ENCODE assay signal across 8 cellular contexts in the genomic region with DNA sequence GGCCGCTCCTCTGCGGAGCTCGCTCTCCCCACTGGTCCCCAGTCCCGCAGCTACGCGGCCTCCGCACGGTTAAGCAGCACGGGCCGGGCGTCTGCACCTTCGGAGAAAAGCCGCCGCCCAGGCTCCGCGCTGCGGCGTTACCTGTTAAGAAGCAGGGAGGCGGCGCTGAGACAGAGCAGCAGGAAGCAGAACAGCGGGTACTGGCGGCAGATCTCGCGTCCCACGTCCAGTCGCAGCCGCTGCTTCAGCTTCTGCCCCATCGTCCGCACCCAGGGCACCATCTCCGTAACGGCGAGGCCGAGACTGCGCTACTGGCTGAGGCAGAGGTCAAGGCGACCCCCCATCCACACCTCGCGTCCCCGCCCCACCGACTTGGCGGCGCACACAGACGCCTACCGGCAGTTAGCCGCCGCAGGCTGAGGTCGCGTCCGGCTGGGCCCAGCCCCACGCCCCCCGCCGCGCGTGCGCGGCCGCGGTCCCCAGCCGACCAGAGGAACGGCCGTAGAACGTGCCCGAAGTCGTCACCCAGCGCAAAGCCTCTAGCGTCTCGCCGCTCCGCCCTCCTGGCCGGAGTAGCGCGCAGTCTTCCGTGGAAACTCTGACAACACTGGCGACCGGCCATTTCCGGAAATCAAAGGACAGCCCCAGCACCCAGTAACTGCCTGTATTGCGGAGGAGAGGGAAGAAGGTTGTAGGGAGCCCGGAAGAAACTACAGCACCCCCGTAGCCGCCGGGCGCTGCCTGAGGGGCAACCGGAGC. TPM values are rescaled to one million over a fixed set of nuclear protein-coding genes. Genes with fewer than 3 reads are reported as not detected.
DNase-seq lines count a peak whose midpoint lies in the region; ATAC-seq, FAIRE-seq and TF ChIP-seq lines count a peak whose summit lies in the region.

A gene with protein sequence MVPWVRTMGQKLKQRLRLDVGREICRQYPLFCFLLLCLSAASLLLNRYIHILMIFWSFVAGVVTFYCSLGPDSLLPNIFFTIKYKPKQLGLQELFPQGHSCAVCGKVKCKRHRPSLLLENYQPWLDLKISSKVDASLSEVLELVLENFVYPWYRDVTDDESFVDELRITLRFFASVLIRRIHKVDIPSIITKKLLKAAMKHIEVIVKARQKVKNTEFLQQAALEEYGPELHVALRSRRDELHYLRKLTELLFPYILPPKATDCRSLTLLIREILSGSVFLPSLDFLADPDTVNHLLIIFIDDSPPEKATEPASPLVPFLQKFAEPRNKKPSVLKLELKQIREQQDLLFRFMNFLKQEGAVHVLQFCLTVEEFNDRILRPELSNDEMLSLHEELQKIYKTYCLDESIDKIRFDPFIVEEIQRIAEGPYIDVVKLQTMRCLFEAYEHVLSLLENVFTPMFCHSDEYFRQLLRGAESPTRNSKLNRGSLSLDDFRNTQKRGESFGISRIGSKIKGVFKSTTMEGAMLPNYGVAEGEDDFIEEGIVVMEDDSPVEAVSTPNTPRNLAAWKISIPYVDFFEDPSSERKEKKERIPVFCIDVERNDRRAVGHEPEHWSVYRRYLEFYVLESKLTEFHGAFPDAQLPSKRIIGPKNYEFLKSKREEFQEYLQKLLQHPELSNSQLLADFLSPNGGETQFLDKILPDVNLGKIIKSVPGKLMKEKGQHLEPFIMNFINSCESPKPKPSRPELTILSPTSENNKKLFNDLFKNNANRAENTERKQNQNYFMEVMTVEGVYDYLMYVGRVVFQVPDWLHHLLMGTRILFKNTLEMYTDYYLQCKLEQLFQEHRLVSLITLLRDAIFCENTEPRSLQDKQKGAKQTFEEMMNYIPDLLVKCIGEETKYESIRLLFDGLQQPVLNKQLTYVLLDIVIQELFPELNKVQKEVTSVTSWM (minus strand): TSS at position 421 of the 759 bp plus-strand sequence. CDS start 140 bp downstream, at position 281.

- H3K4me1 Mint-ChIP-seq in brain, result peaks cover 46% of the 10 kb centered on the region

- H3K4me3 Mint-ChIP-seq in brain, result peak within 1 kb of the TSS; percentile 94 to 98 (median 97)

- H3K4me2 ChIP-seq in A549, result peak within 1 kb of the TSS; percentile 84

- in situ Hi-C loops in gastrocnemius medialis (cut with MboI; ENCODE audit: low sequenced_read_pairs in 4 of 4), result loop anchor here in 3 of 4 donors (5.0 to 10.0 kb wide), 2 partner anchors 49 to 81 kb away; a partner anchor contains a TSS

- peak; percentile 76 to 92 for DNase-seq in A549 (ENCODE audit: low read depth in 1 of 2, low spot score in 1 of 2)
- peak; percentile 86 for DNase-seq in NCI-H2107 treated with DMSO at 0.1 percent for 48 hours (lab: John Stamatoyannopoulos, UW; ENCODE audit: unreplicated experiment)
- DNase-seq in UCSD-AML1 (lab: John Stamatoyannopoulos, UW; ENCODE audit: unreplicated experiment), result peak; percentile 97
- peak; percentile 60 for DNase-seq in iPS DF 6.9 (ENCODE audit: low read depth, low spot score)
- DNase-seq in gastrocnemius medialis, result peak; percentile 92 to 93

- H3K9me3 ChIP-seq in A549 (no peaks in the 10 kb centered on the region), iPS DF 6.9 (ENCODE audit: control insufficient read depth, insufficient read depth, low read length) (no peaks in the 10 kb centered on the region), gastrocnemius medialis (no peaks in the 10 kb centered on the region)

- TF ChIP-seq CTCF in A549 (IDR thresholded peaks at IDR 0.05) (no peak), brain (conservative IDR thresholded peaks at IDR 0.05) (no peak), gastrocnemius medialis (IDR thresholded peaks at IDR 0.05 in 4 of 5, conservative IDR thresholded peaks at IDR 0.05 in 1 of 5) (peak in 3 of 5 experiments; percentile 17 to 38 (median 23))

- no peak for TF ChIP-seq EP300 in A549 (IDR thresholded peaks at IDR 0.05)

- H3K27ac Mint-ChIP-seq in brain, result peak within 1 kb of the TSS; percentile 94 to 99 (median 98)

- H3K9me3 Mint-ChIP-seq in brain, result peaks cover 25 to 43% (median 30%) of the 10 kb centered on the region in 5 experiments

- intact Hi-C loops in gastrocnemius medialis (cut with DNase I; ENCODE audit: low total_unique reads), result loop anchor here (1.0 kb wide), 2 partner anchors 50 to 85 kb away; no protein-coding TSS in a partner anchor

- peak; percentile 82 for TF ChIP-seq POLR2A in A549 (IDR thresholded peaks at IDR 0.05; ENCODE audit: low read length)
- TF ChIP-seq POLR2A in gastrocnemius medialis (IDR thresholded peaks at IDR 0.05), result peak; percentile 79 to 82

- peak within 1 kb of the TSS; percentile 95 for H3K27ac ChIP-seq in A549
- no peak within 1 kb of the TSS for H3K27ac ChIP-seq in iPS DF 6.9 (ENCODE audit: low read length)
- peak within 1 kb of the TSS; percentile 93 to 95 (median 94) for H3K27ac ChIP-seq in gastrocnemius medialis

- H3K27me3 Mint-ChIP-seq in brain, result peaks cover 16% of the 10 kb centered on the region

- POLR2A ChIA-PET in A549 (lab: Yijun Ruan, JAX), result interaction anchor here (1.0 to 3.3 kb wide), 5 partner anchors 8 to 831 kb away, joined by 3 to 25 read pairs (median 4); a partner anchor contains a TSS

- TF ChIP-seq RAD21 in A549 (conservative IDR thresholded peaks at IDR 0.05 in 1 of 2, IDR thresholded peaks at IDR 0.05 in 1 of 2), result peak in 1 of 2 experiments; percentile 24; a peak in 1 of 5 replicates

- ATAC-seq in A549, result peak; percentile 91 to 95
- ATAC-seq in GM18520 (IDR thresholded peaks at IDR 0.05; ENCODE audit: unreplicated experiment), result peak; percentile 87
- peak; percentile 86 for ATAC-seq in HG03060 (IDR thresholded peaks at IDR 0.05; ENCODE audit: low read depth, unreplicated experiment)
- ATAC-seq in gastrocnemius medialis, result peak; percentile 92 to 95

- CTCF ChIA-PET in A549 (lab: Yijun Ruan, JAX), result interaction anchor here (0.8 to 1.4 kb wide), 4 partner anchors 9 to 57 kb away, joined by 3 to 6 read pairs (median 4); no protein-coding TSS in a partner anchor

- H3K36me3 ChIP-seq in iPS DF 6.9 (ENCODE audit: control insufficient read depth, insufficient read depth, low read length) (no peaks in the 10 kb centered on the region), gastrocnemius medialis (no peaks in the 10 kb centered on the region)

- no peak for FAIRE-seq in A549 (lab: Jason Lieb, UNC)

- H3K27me3 ChIP-seq in iPS DF 6.9 (ENCODE audit: control insufficient read depth, insufficient read depth, low read length) (no peaks in the 10 kb centered on the region), gastrocnemius medialis (no peaks in the 10 kb centered on the region)

- peaks cover 44% of the 10 kb centered on the region for H3K36me3 Mint-ChIP-seq in brain

- peak within 1 kb of the TSS; percentile 77 for H3K4me3 ChIP-seq in A549
- peak within 1 kb of the TSS; percentile 59 for H3K4me3 ChIP-seq in iPS DF 6.9 (ENCODE audit: low read length)
- peak within 1 kb of the TSS; percentile 80 to 97 (median 84) for H3K4me3 ChIP-seq in gastrocnemius medialis

- H3K4me1 ChIP-seq in A549, result peaks cover 16% of the 10 kb centered on the region
- no peaks in the 10 kb centered on the region for H3K4me1 ChIP-seq in iPS DF 6.9 (ENCODE audit: control insufficient read depth, insufficient read depth, low read length)
- H3K4me1 ChIP-seq in gastrocnemius medialis, result peaks cover 18 to 28% of the 10 kb centered on the region in 2 donors

- under 1% methylated on average over 25 of the region's 82 CpGs for WGBS in A549 (ENCODE audit: missing lambda C conversion rate)
- WGBS in iPS DF 6.9 (ENCODE audit: insufficient coverage, insufficient read length), result no CpG with 5 or more reads among the region's 82 CpGs

TF ChIP-seq in A549, 52 proteins besides CTCF, POLR2A, EP300 and RAD21:
- TF ChIP-seq EHMT2 (IDR thresholded peaks at IDR 0.05; ENCODE audit: low read depth) (no peak), PHF8 (IDR thresholded peaks at IDR 0.05; ENCODE audit: borderline replicate concordance, low read depth) (peak; percentile 51), EHF (CRISPR knock-in tag; IDR thresholded peaks at IDR 0.05) (no peak), MYC (IDR thresholded peaks at IDR 0.05; ENCODE audit: borderline replicate concordance, low read length) (peak; percentile 32; the same call in 1 of the 2 replicates), JUN (IDR thresholded peaks at IDR 0.05) (peak; percentile 43 to 73; a peak in 4 of 5 replicates), ZC3H11A (IDR thresholded peaks at IDR 0.05) (no peak), CEBPB (IDR thresholded peaks at IDR 0.05) (no peak), TFCP2L1 (CRISPR knock-in tag; IDR thresholded peaks at IDR 0.05) (0 out of 2 replicates have a peak, but pooled peaks have one; percentile 61), GATA3 (IDR thresholded peaks at IDR 0.05; ENCODE audit: borderline replicate concordance) (peak; percentile 14; the same call in 1 of the 2 replicates), BHLHE40 (IDR thresholded peaks at IDR 0.05; ENCODE audit: low read depth, low read length) (0 out of 2 replicates have a peak, but pooled peaks have one; percentile 52), RARB (CRISPR knock-in tag; IDR thresholded peaks at IDR 0.05) (no peak)
- TF ChIP-seq, protein P1, sequence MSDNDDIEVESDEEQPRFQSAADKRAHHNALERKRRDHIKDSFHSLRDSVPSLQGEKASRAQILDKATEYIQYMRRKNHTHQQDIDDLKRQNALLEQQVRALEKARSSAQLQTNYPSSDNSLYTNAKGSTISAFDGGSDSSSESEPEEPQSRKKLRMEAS (IDR thresholded peaks at IDR 0.05), result peak; percentile 76
- TF ChIP-seq, protein P2, sequence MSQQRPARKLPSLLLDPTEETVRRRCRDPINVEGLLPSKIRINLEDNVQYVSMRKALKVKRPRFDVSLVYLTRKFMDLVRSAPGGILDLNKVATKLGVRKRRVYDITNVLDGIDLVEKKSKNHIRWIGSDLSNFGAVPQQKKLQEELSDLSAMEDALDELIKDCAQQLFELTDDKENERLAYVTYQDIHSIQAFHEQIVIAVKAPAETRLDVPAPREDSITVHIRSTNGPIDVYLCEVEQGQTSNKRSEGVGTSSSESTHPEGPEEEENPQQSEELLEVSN (IDR thresholded peaks at IDR 0.05; ENCODE audit: borderline replicate concordance, low read depth), result peak; percentile 72

RNA-seq across cellular contexts. Expression of the gene that starts here (rescaled TPM):
- polyA plus RNA-seq in A549 (2011; rRNA removed) (79.8 and 113 TPM in 2 replicates), A549 (2017; fragmentation: RNase III; extraction: RNeasy Plus Mini Kit Qiagen cat#74134 plus additional on column Dnase treatment) (46.6 to 52.6 TPM (median 47.1 TPM) in 3 replicates), brain (ENCODE audit: insufficient read depth, low read depth, low replicate concordance) (23.0 TPM)
- 22.9 and 24.6 TPM in 2 replicates for polyA plus RNA-seq in A549 (2012; cell fraction: cytosol; rRNA removed)
- 29.7 and 34.0 TPM in 2 replicates for polyA plus RNA-seq in A549 (2012; cell fraction: nucleus; rRNA removed)
- 25.0 and 31.1 TPM in 2 replicates for polyA minus RNA-seq in A549 (2011; rRNA and poly(A)+ RNA removed)
- total RNA-seq in gastrocnemius medialis, result 10 to 100 TPM; 16.0 to 38.5 (median 24.7) TPM

Comparison
In these comparisons a context has a peak if more than half of its experiments do, and no peak if none do; other contexts are left out.
1. CTCF ChIP-seq: peak in gastrocnemius medialis (3 of 5); none in A549 (single experiment) and brain (0 of 2).
2. Peak in every context shown above with its lines, with median percentiles within 50 percentile points of each other: ATAC-seq, DNase-seq and H3K4me3 ChIP-seq.